ENCODE assay signal across 10 cellular contexts in genomic region chr15:77507151-77507847, GRCh38.
DNase-seq lines count a peak whose midpoint lies in the region; ATAC-seq lines count a peak whose summit lies in the region.
"Had no signal": no experiment of that assay in that cellular context is flagged by ENCODE, and none has a peak within 500 bp of the region (broad histone marks: within the 10 kb centered on the region; RNA-seq: fewer than 3 reads in every experiment).

No MANE protein-coding gene starts in this region.

- DNase-seq in DMS 273 (lab: John Stamatoyannopoulos, UW; ENCODE audit: unreplicated experiment) (peak; percentile 16), DMS 273 treated with DMSO at 0.1 percent for 48 hours (lab: John Stamatoyannopoulos, UW) (no peak), medulla oblongata (ENCODE audit: extremely low spot score) (peak; percentile 70), middle frontal gyrus (ENCODE audit: extremely low spot score, low spot score) (no peak)
- DNase-seq: activated T-cell treated with anti-CD3 and anti-CD28 coated beads for 4 hours had no signal

- H3K4me1 ChIP-seq in thymus (ENCODE audit: control insufficient read depth, insufficient read depth, low read length), result no peaks in the 10 kb centered on the region

- H3K27ac ChIP-seq in cingulate gyrus (ENCODE audit: low read depth, low read length) (peak overlapping the region; percentile 82), thymus (ENCODE audit: low read depth) (peak overlapping the region; percentile 19)
- H3K27ac ChIP-seq: 22Rv1 had no signal

- no peaks in the 10 kb centered on the region for H3K36me3 ChIP-seq in thymus (ENCODE audit: control insufficient read depth, insufficient read depth)

- H3K9me3 ChIP-seq in thymus (ENCODE audit: control insufficient read depth), result no peaks in the 10 kb centered on the region

- no peak overlapping the region for H3K4me3 ChIP-seq in thymus (ENCODE audit: low read length)

- ATAC-seq in HG03025 (IDR thresholded peaks at IDR 0.05; ENCODE audit: low FRiP score, unreplicated experiment) (no peak), HG02870 (IDR thresholded peaks at IDR 0.05; ENCODE audit: unreplicated experiment) (no peak)

- 36% methylated on average over 8 of the region's 8 CpGs for WGBS in thymus

- H3K27me3 ChIP-seq in thymus (ENCODE audit: control insufficient read depth, insufficient read depth), result no peaks in the 10 kb centered on the region

Comparison
In these comparisons a context has a peak if more than half of its experiments do, and no peak if none do; other contexts are left out.
1. DNase-seq: peak in DMS 273 (single experiment) and medulla oblongata (single experiment); none in DMS 273 treated with DMSO at 0.1 percent for 48 hours (single experiment) and middle frontal gyrus (single experiment).